In genomic region chr10:82505009-82505408, GRCh38 we compare ENCODE assay signal across 22 cellular contexts.
"Had no signal": no experiment of that assay in that cellular context is flagged by ENCODE, and none has a peak within 500 bp of the region (broad histone marks: within the 10 kb centered on the region; RNA-seq: fewer than 3 reads in every experiment).

No MANE protein-coding gene starts in this region.

- H3K36me3 ChIP-seq: Peyer's patch had no signal

- H3K27ac ChIP-seq: Peyer's patch, VCaP had no signal

- H3K4me3 ChIP-seq: Peyer's patch had no signal

- H3K27me3 ChIP-seq: Peyer's patch had no signal

- DNase-seq: activated CD4-positive, alpha-beta memory T cell treated with anti-CD3 and anti-CD28 coated beads for 36 hours; activated CD4-positive, alpha-beta T cell treated with anti-CD3 and anti-CD28 coated beads, Interleukin-2, amount 10 ng/mL, durations not matched to agents 7 days and 5 days; activated CD4-positive, CD25-positive, alpha-beta regulatory T cell; activated CD8-positive, alpha-beta memory T cell treated with anti-CD3 and anti-CD28 coated beads for 24 hours; activated effector memory CD4-positive, alpha-beta T cell treated with anti-CD3 and anti-CD28 coated beads, Interleukin-2, amount 50 U/mL, for 16 hours; activated naive CD4-positive, alpha-beta T cell treated with Interleukin-2 at 50 U/mL for 16 hours; activated T-cell treated with anti-CD3 and anti-CD28 coated beads, Interleukin-2, amount 50 U/mL, for 4 hours; amygdala; Karpas-422; NCI-H1105 treated with DMSO at 0.1 percent for 48 hours; NCI-H1436 treated with DMSO at 0.1 percent for 48 hours; NCI-H187; NCI-H2081; NCI-H510A treated with DMSO at 0.1 percent for 48 hours; NCI-H69; Peyer's patch; SHP77; T-cell; T-helper 2 cell; T1000 had no signal

- ATAC-seq: activated naive CD4-positive, alpha-beta T cell treated with anti-CD3 and anti-CD28 coated beads, Interleukin-2, amount 50 U/mL, for 72 hours; activated T-cell treated with anti-CD3 and anti-CD28 coated beads, Interleukin-2, amount 50 U/mL, for 4 hours; T-cell had no signal

- H3K4me1 ChIP-seq: Peyer's patch had no signal
